8 cellular contexts compared by ENCODE assay signal in the genomic region with DNA sequence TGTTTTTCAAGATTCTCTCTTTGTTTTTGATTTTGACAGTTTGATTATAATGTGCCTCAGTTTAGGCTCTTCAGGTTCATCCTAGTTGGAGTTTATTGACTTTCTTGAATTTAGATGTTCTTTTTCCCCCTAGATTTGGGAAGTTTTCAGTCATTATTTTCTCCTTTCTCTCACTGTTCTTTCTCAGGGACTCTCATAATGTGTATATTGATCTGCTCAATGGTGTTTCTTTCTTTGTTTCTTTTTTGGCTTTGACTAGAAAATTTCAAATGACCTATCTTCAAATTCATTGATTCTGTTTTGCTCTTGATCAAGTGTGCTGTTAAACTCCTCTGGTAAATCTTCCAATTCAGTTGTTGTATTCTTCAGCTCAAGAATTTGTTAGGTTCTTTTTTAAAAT.
"Had no signal": no experiment of that assay in that cellular context is flagged by ENCODE, and none has a peak within 500 bp of the region (broad histone marks: within the 10 kb centered on the region; RNA-seq: fewer than 3 reads in every experiment).

No MANE protein-coding gene starts in this region.

- FAIRE-seq: G401.6, GM12878, GM12891, GM12892, GM18507, GM19239 had no signal

- H3K4me3 ChIP-seq: GM12878 had no signal

- DNase-seq: GDM1, GF-D8 had no signal

- ATAC-seq: GM12878 had no signal
